In the genomic region with DNA sequence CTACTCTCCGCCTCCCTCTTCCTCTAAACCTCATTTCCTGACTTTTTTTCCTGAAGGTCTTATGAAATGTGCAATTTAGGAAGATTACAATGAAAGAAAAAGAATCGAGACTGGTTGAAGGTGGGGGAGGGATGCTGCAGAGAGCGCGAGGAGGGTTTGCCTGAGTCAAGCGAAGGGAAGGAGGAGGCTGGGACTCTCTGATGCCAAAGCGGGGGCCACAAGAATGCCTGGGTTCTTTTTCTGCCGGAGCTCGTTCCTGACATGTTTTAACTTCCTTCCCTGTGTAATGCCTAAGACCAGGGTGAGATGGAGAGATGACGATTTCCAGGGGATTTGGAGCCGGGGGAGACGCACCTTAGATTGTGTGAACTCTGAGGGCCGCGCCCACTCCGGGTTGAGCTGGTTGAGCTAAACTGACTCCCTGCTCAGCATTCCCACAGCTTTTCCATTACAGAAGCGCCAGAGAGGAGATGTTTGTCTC, we compare ENCODE assay signal across 10 cellular contexts.
DNase-seq lines count a peak whose midpoint lies in the region; ATAC-seq, FAIRE-seq and TF ChIP-seq lines count a peak whose summit lies in the region.
"Had no signal": no experiment of that assay in that cellular context is flagged by ENCODE, and none has a peak within 500 bp of the region (broad histone marks: within the 10 kb centered on the region; RNA-seq: fewer than 3 reads in every experiment).

No MANE protein-coding gene starts in this region.

- H3K9me3 Mint-ChIP-seq in T-cell: peaks cover 0 to 8% (median 0%) of the 10 kb centered on the region in 3 donors

- FAIRE-seq in H1 (lab: Jason Lieb, UNC): no peak
- FAIRE-seq: GM12892 had no signal

- H3K79me2 ChIP-seq in H1 (ENCODE audit: control insufficient read depth in 1 of 2, insufficient read depth in 2 of 2, low read length in 2 of 2): no peaks in the 10 kb centered on the region

- H4K5ac ChIP-seq in H1 (ENCODE audit: insufficient read length, low read depth, low read length): no peak overlapping the region

- POLR2A ChIA-PET in H1 (lab: Charles Lee; ENCODE audit: partially characterized antibody) (interaction anchor here (0.7 to 1.2 kb wide), 2 partner anchors 11 to 31 kb away, joined by 3 read pairs; no protein-coding TSS in a partner anchor), T-cell (lab: Charles Lee) (no interaction called here)

- no peak overlapping the region for H3K23ac ChIP-seq in H1 (ENCODE audit: insufficient read length)

- no peak overlapping the region for H3K14ac ChIP-seq in H1 (ENCODE audit: insufficient read length)

- peaks cover 9% of the 10 kb centered on the region; the same call in 1 of the 2 replicates for H3K23me2 ChIP-seq in H1 (ENCODE audit: low read depth, low read length)

- no peak overlapping the region for H3K27ac ChIP-seq in H1 (ENCODE audit: low read depth, low read length)

- 13% methylated on average over 15 of the region's 15 CpGs; no CpG with 5 or more reads in 1 of the 2 experiments for WGBS in H1 (ENCODE audit: extremely low coverage in 1 of 2, insufficient coverage in 1 of 2, insufficient read length in 1 of 2, insufficient replicate concordance in 2 of 2, low coverage in 1 of 2, low lambda C conversion rate in 2 of 2, missing lambda C conversion rate in 1 of 2), 2 experiments

- peak overlapping the region in 1 of 4 experiments; percentile 25; a peak in 1 of 7 replicates for H3K9ac ChIP-seq in H1 (replicated peaks in 1 of 4; ENCODE audit: extremely low read depth in 1 of 4, low read depth in 3 of 4, low read length in 3 of 4)

- H2AK5ac ChIP-seq in H1 (ENCODE audit: low read depth, low read length): no peak overlapping the region

- no peak for TF ChIP-seq CTCF in H1 (IDR thresholded peaks at IDR 0.05; ENCODE audit: control extremely low read depth in 1 of 3, insufficient read depth in 1 of 3, low read depth in 1 of 3, low read length in 3 of 3)

- H3K18ac ChIP-seq in H1 (ENCODE audit: extremely low read depth, low read length): peak overlapping the region; percentile 73; the same call in 1 of the 2 replicates

- no peak overlapping the region for H2BK20ac ChIP-seq in H1 (ENCODE audit: low read length)

- TF ChIP-seq EP300 in H1 (IDR thresholded peaks at IDR 0.05; ENCODE audit: borderline replicate concordance in 1 of 2, low read depth in 2 of 2, low read length in 2 of 2): no peak

- H3K4me1 ChIP-seq in H1 (replicated peaks in 1 of 4; ENCODE audit: control insufficient read depth in 3 of 4, insufficient read depth in 4 of 4, low read length in 3 of 4): peaks cover 0 to 6% (median 2%) of the 10 kb centered on the region in 4 experiments; a peak in 4 of 7 replicates

- peak overlapping the region; percentile 39 to 58 (median 50); a peak in 7 of 8 replicates for H3K4me3 ChIP-seq in H1 (ENCODE audit: extremely low read depth in 1 of 4, insufficient read depth in 2 of 4, low read depth in 3 of 4, low read length in 4 of 4)

- H2BK15ac ChIP-seq in H1 (ENCODE audit: low read length): no peak overlapping the region

- H3K56ac ChIP-seq in H1 (replicated peaks; ENCODE audit: insufficient read length, low read depth, low read length): no peak overlapping the region

- CTCF ChIA-PET in H1 (lab: Charles Lee; ENCODE audit: partially characterized antibody): interaction anchor here (1.0 to 2.0 kb wide), 3 partner anchors 67 to 378 kb away, joined by 3 to 5 read pairs (median 5); no protein-coding TSS in a partner anchor
- CTCF ChIA-PET in T-cell (lab: Charles Lee): no interaction called here

- peak overlapping the region; percentile 85 for H2AFZ ChIP-seq in H1 (ENCODE audit: low read length)

- H4K8ac ChIP-seq in H1 (ENCODE audit: extremely low read depth, insufficient read depth, low read length): no peak overlapping the region; the same call in 1 of the 2 replicates

- no peaks in the 10 kb centered on the region for H3K36me3 Mint-ChIP-seq in T-cell

- H4K20me1 ChIP-seq in H1 (replicated peaks in 1 of 2; ENCODE audit: control insufficient read depth in 1 of 2, insufficient read depth in 2 of 2, low read length in 2 of 2): no peaks in the 10 kb centered on the region

- H3K4me2 ChIP-seq in H1 (ENCODE audit: insufficient read depth in 1 of 2, low read depth in 2 of 2, low read length in 2 of 2): peak overlapping the region; percentile 78 to 87

- no peak overlapping the region; the same call in 1 of the 2 replicates for H2BK12ac ChIP-seq in H1 (ENCODE audit: low read depth, low read length)

- H3K4me3 Mint-ChIP-seq in T-cell: no peak overlapping the region

- H3K27me3 Mint-ChIP-seq in T-cell: peaks cover 24 to 32% of the 10 kb centered on the region in 2 donors

- no peaks in the 10 kb centered on the region for H3K79me1 ChIP-seq in H1 (ENCODE audit: low read depth, low read length)

- H3K4ac ChIP-seq in H1 (replicated peaks; ENCODE audit: insufficient read length, low read depth, low read length): no peak overlapping the region

- H3K36me3 ChIP-seq in H1 (ENCODE audit: control insufficient read depth in 2 of 4, insufficient read depth in 4 of 4, low read length in 3 of 4): no peaks in the 10 kb centered on the region

- no peak for ATAC-seq in GM19324 (IDR thresholded peaks at IDR 0.05; ENCODE audit: low FRiP score, unreplicated experiment)
- ATAC-seq in GM18505 (IDR thresholded peaks at IDR 0.05; ENCODE audit: unreplicated experiment): no peak
- ATAC-seq in T-cell (replicated peaks in 1 of 4): no peak

- TF ChIP-seq RAD21 in H1 (IDR thresholded peaks at IDR 0.05 in 1 of 2, conservative IDR thresholded peaks at IDR 0.05 in 1 of 2; ENCODE audit: low read depth in 2 of 2, low read length in 2 of 2): no peak

- no peaks in the 10 kb centered on the region for H3K9me3 ChIP-seq in H1 (ENCODE audit: insufficient read depth in 2 of 2, low read depth in 1 of 2, low read length in 1 of 2)

- DNase-seq in NCI-H128 (lab: John Stamatoyannopoulos, UW; ENCODE audit: unreplicated experiment) (peak; percentile 0), H1 (ENCODE audit: low read depth in 1 of 2, low spot score in 2 of 2) (peak in 1 of 2 experiments; percentile 58), medulla oblongata (ENCODE audit: extremely low spot score) (peak; percentile 76), superior temporal gyrus (ENCODE audit: extremely low spot score) (peak; percentile 78), NCI-H1436 treated with DMSO at 0.1 percent for 48 hours (lab: John Stamatoyannopoulos, UW) (no peak), T-cell (no peak)
- DNase-seq: stimulated activated CD4-positive, alpha-beta T cell treated with anti-CD3 and anti-CD28 coated beads, Interleukin-1b, Interleukin-23, amount 100 ng/mL, for 48 hours had no signal

- H4K91ac ChIP-seq in H1 (replicated peaks; ENCODE audit: insufficient read length, low read length): no peak overlapping the region

- H3K27me3 ChIP-seq in H1 (replicated peaks in 1 of 4; ENCODE audit: control insufficient read depth in 3 of 4, extremely low read depth in 1 of 4, insufficient read depth in 3 of 4, low read length in 3 of 4): peaks cover 0 to 10% (median 5%) of the 10 kb centered on the region in 4 experiments; a peak in 4 of 7 replicates

- H3K27ac Mint-ChIP-seq in T-cell: no peak overlapping the region

- H2BK120ac ChIP-seq in H1 (replicated peaks; ENCODE audit: low read depth, low read length): no peak overlapping the region

- H2BK5ac ChIP-seq in H1 (ENCODE audit: low read depth, low read length): no peak overlapping the region

- TF ChIP-seq POLR2A in H1 (IDR thresholded peaks at IDR 0.05; ENCODE audit: control extremely low read depth in 1 of 2, low read depth in 2 of 2, low read length in 2 of 2): no peak
- TF ChIP-seq POLR2A in GM18505 (IDR thresholded peaks at IDR 0.05; ENCODE audit: borderline replicate concordance, extremely low read depth, insufficient read depth, insufficient read length): no peak

- no peaks in the 10 kb centered on the region for H3K4me1 Mint-ChIP-seq in T-cell

TF ChIP-seq in H1, 55 proteins besides CTCF, POLR2A, EP300 and RAD21:
- TF ChIP-seq SP1 (IDR thresholded peaks at IDR 0.05; ENCODE audit: low read depth, low read length): no peak
- TF ChIP-seq KDM4A (IDR thresholded peaks at IDR 0.05; ENCODE audit: low read depth, low read length, severe bottlenecking): peak; percentile 23

Comparison
In these comparisons a context has a peak if more than half of its experiments do, and no peak if none do; other contexts are left out.
1. DNase-seq: peak in NCI-H128 (single experiment), medulla oblongata (single experiment) and superior temporal gyrus (single experiment); none in NCI-H1436 treated with DMSO at 0.1 percent for 48 hours (single experiment) and T-cell (0 of 34).